In genomic region chr1:159058751-159059150, GRCh38 we compare ENCODE assay signal across 26 cellular contexts. TPM values are rescaled to one million over a fixed set of nuclear protein-coding genes. Genes with fewer than 3 reads are reported as not detected.
"Had no signal": no experiment of that assay in that cellular context is flagged by ENCODE, and none has a peak within 500 bp of the region (broad histone marks: within the 10 kb centered on the region; RNA-seq: fewer than 3 reads in every experiment).

No MANE protein-coding gene starts in this region.

- ATAC-seq: activated CD4-positive, CD25-positive, alpha-beta regulatory T cell treated with anti-CD3 and anti-CD28 coated beads, Interleukin-2, amount 50 U/mL, for 24 hours; activated CD8-positive, alpha-beta T cell treated with anti-CD3 and anti-CD28 coated beads, Interleukin-2, amount 10 ng/mL, durations not matched to agents 7 days and 5 days; body of pancreas; heart left ventricle; lower lobe of right lung; naive thymus-derived CD8-positive, alpha-beta T cell had no signal

- H3K4me3 Mint-ChIP-seq: activated CD4-positive, alpha-beta T cell treated with anti-CD3 and anti-CD28 coated beads, Interleukin-2, amount 10 ng/mL, durations not matched to agents 24 days and 14 days; activated CD8-positive, alpha-beta T cell treated with anti-CD3 and anti-CD28 coated beads, Interleukin-2, amount 10 ng/mL, durations not matched to agents 7 days and 5 days; activated naive CD4-positive, alpha-beta T cell treated with anti-CD3 and anti-CD28 coated beads, Interleukin-2, amount 50 U/mL, for 24 hours; naive thymus-derived CD8-positive, alpha-beta T cell had no signal

- H3K9me3 ChIP-seq: body of pancreas, heart left ventricle, lower lobe of right lung, spleen, stomach, suprapubic skin, tibial nerve, uterus had no signal

- H3K27ac ChIP-seq: body of pancreas, cardiac muscle cell, heart left ventricle, lower lobe of right lung, stomach, suprapubic skin, tibial nerve, uterus had no signal

- H3K27me3 ChIP-seq: body of pancreas, cardiac muscle cell, heart left ventricle, spleen, stomach, suprapubic skin, tibial nerve, uterus had no signal

- DNase-seq: activated CD4-positive, alpha-beta T cell treated with anti-CD3 and anti-CD28 coated beads, Interleukin-2, amount 10 ng/mL, durations not matched to agents 24 days and 14 days; activated CD8-positive, alpha-beta memory T cell treated with anti-CD3 and anti-CD28 coated beads, Interleukin-2, amount 50 U/mL, for 4 hours; activated CD8-positive, alpha-beta T cell treated with anti-CD3 and anti-CD28 coated beads, Interleukin-2, amount 10 ng/mL, durations not matched to agents 7 days and 5 days; activated gamma-delta T cell treated with Interleukin-2 at 50 U/mL for 16 hours; anterior cingulate cortex; body of pancreas; cortex of kidney; heart left ventricle; kidney; lower lobe of right lung; mesendoderm; naive thymus-derived CD8-positive, alpha-beta T cell; retina; spleen; stimulated activated CD4-positive, alpha-beta T cell treated with anti-CD3 and anti-CD28 coated beads, Interleukin-4, amount 100 ng/mL, for 4 hours; stomach; uterus had no signal

- H3K9me3 Mint-ChIP-seq: activated CD4-positive, alpha-beta T cell treated with anti-CD3 and anti-CD28 coated beads, Interleukin-2, amount 10 ng/mL, durations not matched to agents 24 days and 14 days; activated naive CD4-positive, alpha-beta T cell treated with anti-CD3 and anti-CD28 coated beads, Interleukin-2, amount 50 U/mL, for 24 hours; naive thymus-derived CD8-positive, alpha-beta T cell had no signal

- H3K36me3 ChIP-seq: cardiac muscle cell, uterus had no signal

- H3K27ac Mint-ChIP-seq: activated CD4-positive, alpha-beta T cell treated with anti-CD3 and anti-CD28 coated beads, Interleukin-2, amount 10 ng/mL, durations not matched to agents 24 days and 14 days; activated CD8-positive, alpha-beta T cell treated with anti-CD3 and anti-CD28 coated beads, Interleukin-2, amount 10 ng/mL, durations not matched to agents 7 days and 5 days; progenitor cell of endocrine pancreas had no signal

- H3K4me1 ChIP-seq: body of pancreas, uterus had no signal

- H3K27me3 Mint-ChIP-seq: activated CD4-positive, alpha-beta T cell treated with anti-CD3 and anti-CD28 coated beads, Interleukin-2, amount 10 ng/mL, durations not matched to agents 24 days and 14 days; activated naive CD4-positive, alpha-beta T cell treated with anti-CD3 and anti-CD28 coated beads, Interleukin-2, amount 50 U/mL, for 24 hours; naive thymus-derived CD8-positive, alpha-beta T cell; progenitor cell of endocrine pancreas had no signal

- H3K4me3 ChIP-seq: body of pancreas, cardiac muscle cell, heart left ventricle, lower lobe of right lung, spleen, stomach, suprapubic skin, tibial nerve, uterus had no signal

RNA-seq across cellular contexts. Expression of gene AIM2, which starts 17.8 kb away (rescaled TPM):
- total RNA-seq: body of pancreas, cardiac muscle cell, epithelial cell of proximal tubule, fibroblast of villous mesenchyme, osteocyte, suprapubic skin had no signal
- polyA plus RNA-seq: cardiac muscle cell had no signal
